Comparison of ENCODE assay signal across 1 cellular context in genomic region chr2:9809448-9810088, GRCh38.
TF ChIP-seq lines count a peak whose summit lies in the region.

No MANE protein-coding gene starts in this region.

TF ChIP-seq in IMR-90, 13 proteins besides CTCF, POLR2A, EP300 and RAD21:
- no peak for TF ChIP-seq FOS (IDR thresholded peaks at IDR 0.05; ENCODE audit: low read depth, low read length)
